11 cellular contexts compared by ENCODE assay signal in genomic region chr6:168031411-168032382, GRCh38. TPM values are rescaled to one million over a fixed set of nuclear protein-coding genes. Genes with fewer than 3 reads are reported as not detected.
A peak's percentile ranks its signal among the peaks of the same experiment; 100 is the strongest.
DNase-seq lines count a peak whose midpoint lies in the region; ATAC-seq lines count a peak whose summit lies in the region.
"Had no signal": no experiment of that assay in that cellular context is flagged by ENCODE, and none has a peak within 500 bp of the region (broad histone marks: within the 10 kb centered on the region; RNA-seq: fewer than 3 reads in every experiment).

No MANE protein-coding gene starts in this region.

- H3K27ac ChIP-seq in BLaER1 (peak overlapping the region; percentile 61; the same call in 1 of the 2 replicates), trophoblast cell (ENCODE audit: low read depth, low read length) (peak overlapping the region; percentile 68)

- no peak overlapping the region for H3K14ac ChIP-seq in trophoblast cell (ENCODE audit: low read length)

- WGBS in trophoblast cell (ENCODE audit: extremely low coverage, insufficient coverage, insufficient read length) = no CpG with 5 or more reads among the region's 20 CpGs

- H3K4ac ChIP-seq in trophoblast cell (ENCODE audit: low read depth, low read length) = no peak overlapping the region

- H3K4me1 ChIP-seq in BLaER1 = peaks cover 58% of the 10 kb centered on the region
- peaks cover 5 to 23% of the 10 kb centered on the region in 2 experiments for H3K4me1 ChIP-seq in trophoblast cell (ENCODE audit: control insufficient read depth in 1 of 2, insufficient read depth in 2 of 2, low read length in 2 of 2)

- H4K12ac ChIP-seq in trophoblast cell (ENCODE audit: low read depth, low read length) = no peak overlapping the region

- H2BK5ac ChIP-seq in trophoblast cell (ENCODE audit: low read depth, low read length, poor library complexity) = no peak overlapping the region

- peaks cover 3% of the 10 kb centered on the region for H3K79me1 ChIP-seq in trophoblast cell (ENCODE audit: low read length)

- H3K18ac ChIP-seq in trophoblast cell (ENCODE audit: low read length) = no peak overlapping the region

- no peak overlapping the region for H2AK5ac ChIP-seq in trophoblast cell (ENCODE audit: low read length)

- no peaks in the 10 kb centered on the region for H3K36me3 ChIP-seq in BLaER1
- no peaks in the 10 kb centered on the region for H3K36me3 ChIP-seq in trophoblast cell (ENCODE audit: control insufficient read depth in 1 of 2, insufficient read depth in 2 of 2, low read length in 2 of 2)

- H3K23ac ChIP-seq in trophoblast cell (ENCODE audit: low read length) = no peak overlapping the region

- no peak overlapping the region for H2BK12ac ChIP-seq in trophoblast cell (ENCODE audit: low read length)

- H3K4me3 ChIP-seq in BLaER1 = no peak overlapping the region
- H3K4me3 ChIP-seq in trophoblast cell (ENCODE audit: low read depth, low read length) = no peak overlapping the region

- H3K79me2 ChIP-seq in trophoblast cell (ENCODE audit: control insufficient read depth, insufficient read depth, low read length, poor library complexity) = no peaks in the 10 kb centered on the region

- H4K20me1 ChIP-seq in BLaER1 = no peaks in the 10 kb centered on the region

- peak overlapping the region; percentile 49 for H4K91ac ChIP-seq in trophoblast cell (ENCODE audit: low read depth, low read length)

- peak overlapping the region; percentile 6; the same call in 1 of the 2 replicates for H3K9ac ChIP-seq in BLaER1
- no peak overlapping the region for H3K9ac ChIP-seq in trophoblast cell (ENCODE audit: low read length)

- DNase-seq in SK-N-DZ (ENCODE audit: low spot score) (peak; percentile 20), fibroblast of the conjunctiva (ENCODE audit: low read depth) (peak; percentile 65), trophoblast cell (no peak), DMS79 treated with DMSO at 0.1 percent for 48 hours (lab: John Stamatoyannopoulos, UW) (no peak), GM19240 (ENCODE audit: insufficient read length, low spot score) (no peak)
- DNase-seq: activated T-cell treated with anti-CD3 and anti-CD28 coated beads for 4 hours, Calu3, nucleus accumbens had no signal

- H3K4me2 ChIP-seq in BLaER1 = peak overlapping the region; percentile 72
- peak overlapping the region; percentile 24 for H3K4me2 ChIP-seq in trophoblast cell (ENCODE audit: low read length)

- no peak overlapping the region for H4K8ac ChIP-seq in trophoblast cell (ENCODE audit: low read depth, low read length)

- no peak overlapping the region for H2AFZ ChIP-seq in trophoblast cell (ENCODE audit: insufficient read depth, low read length, poor library complexity)

- peaks cover 10% of the 10 kb centered on the region for H3K9me3 ChIP-seq in BLaER1
- H3K9me3 ChIP-seq in trophoblast cell (ENCODE audit: insufficient read depth, low read depth, low read length) = peaks cover 2% of the 10 kb centered on the region

- no peak for ATAC-seq in GM21619 (IDR thresholded peaks at IDR 0.05; ENCODE audit: unreplicated experiment)
- ATAC-seq in GM18858 (IDR thresholded peaks at IDR 0.05; ENCODE audit: unreplicated experiment) = no peak

- H3K27me3 ChIP-seq in BLaER1 (no peaks in the 10 kb centered on the region), trophoblast cell (ENCODE audit: insufficient read depth, low read length) (no peaks in the 10 kb centered on the region)

- no peak overlapping the region for H2BK120ac ChIP-seq in trophoblast cell (ENCODE audit: insufficient read depth, low read length, poor library complexity)

RNA-seq across cellular contexts. Expression of gene KIF25, which starts 34.2 kb away (rescaled TPM):
- polyA plus RNA-seq in SK-N-DZ (2014; cell fraction: cytosol; rRNA removed) = 0.17 and 0.28 TPM in 2 replicates
- polyA plus RNA-seq in SK-N-DZ (2014; cell fraction: nucleus; rRNA removed) = 0.76 and 4.6 TPM in 2 replicates
- 0.04 TPM in 1 of 2 replicates, not detected in the other for polyA plus RNA-seq in trophoblast cell (2013)

RNA-seq across cellular contexts. Expression of gene FRMD1, which starts 47.3 kb away (rescaled TPM):
- polyA plus RNA-seq in SK-N-DZ (2014; cell fraction: cytosol; rRNA removed) = not detected in 2 replicates
- not detected in 2 replicates for polyA plus RNA-seq in SK-N-DZ (2014; cell fraction: nucleus; rRNA removed)
- not detected in 2 replicates for polyA plus RNA-seq in trophoblast cell (2013)

Comparison
In these comparisons a context has a peak if more than half of its experiments do, and no peak if none do; other contexts are left out.
1. DNase-seq: peak in SK-N-DZ (single experiment) and fibroblast of the conjunctiva (single experiment); none in trophoblast cell (0 of 2), DMS79 treated with DMSO at 0.1 percent for 48 hours (single experiment) and GM19240 (single experiment).